In genomic region chr13:40648040-40648439, GRCh38 we compare ENCODE assay signal across 1 cellular context.
TF ChIP-seq lines count a peak whose summit lies in the region.

No MANE protein-coding gene starts in this region.

TF ChIP-seq in WTC11, 78 proteins besides CTCF, POLR2A, EP300 and RAD21 (continued from another document):
- TF ChIP-seq, protein P1, sequence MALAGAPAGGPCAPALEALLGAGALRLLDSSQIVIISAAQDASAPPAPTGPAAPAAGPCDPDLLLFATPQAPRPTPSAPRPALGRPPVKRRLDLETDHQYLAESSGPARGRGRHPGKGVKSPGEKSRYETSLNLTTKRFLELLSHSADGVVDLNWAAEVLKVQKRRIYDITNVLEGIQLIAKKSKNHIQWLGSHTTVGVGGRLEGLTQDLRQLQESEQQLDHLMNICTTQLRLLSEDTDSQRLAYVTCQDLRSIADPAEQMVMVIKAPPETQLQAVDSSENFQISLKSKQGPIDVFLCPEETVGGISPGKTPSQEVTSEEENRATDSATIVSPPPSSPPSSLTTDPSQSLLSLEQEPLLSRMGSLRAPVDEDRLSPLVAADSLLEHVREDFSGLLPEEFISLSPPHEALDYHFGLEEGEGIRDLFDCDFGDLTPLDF (CRISPR knock-in tag; IDR thresholded peaks at IDR 0.05), result no peak
- TF ChIP-seq ZNF138 (CRISPR knock-in tag; conservative IDR thresholded peaks at IDR 0.05) (no peak), TEAD4 (CRISPR knock-in tag; IDR thresholded peaks at IDR 0.05) (no peak), ATF1 (CRISPR knock-in tag; IDR thresholded peaks at IDR 0.05) (no peak), ZNF121 (CRISPR knock-in tag; IDR thresholded peaks at IDR 0.05) (no peak), JUN (CRISPR knock-in tag; IDR thresholded peaks at IDR 0.05) (no peak), FOXJ3 (CRISPR knock-in tag; IDR thresholded peaks at IDR 0.05; ENCODE audit: borderline replicate concordance) (no peak)
- TF ChIP-seq, protein P2, sequence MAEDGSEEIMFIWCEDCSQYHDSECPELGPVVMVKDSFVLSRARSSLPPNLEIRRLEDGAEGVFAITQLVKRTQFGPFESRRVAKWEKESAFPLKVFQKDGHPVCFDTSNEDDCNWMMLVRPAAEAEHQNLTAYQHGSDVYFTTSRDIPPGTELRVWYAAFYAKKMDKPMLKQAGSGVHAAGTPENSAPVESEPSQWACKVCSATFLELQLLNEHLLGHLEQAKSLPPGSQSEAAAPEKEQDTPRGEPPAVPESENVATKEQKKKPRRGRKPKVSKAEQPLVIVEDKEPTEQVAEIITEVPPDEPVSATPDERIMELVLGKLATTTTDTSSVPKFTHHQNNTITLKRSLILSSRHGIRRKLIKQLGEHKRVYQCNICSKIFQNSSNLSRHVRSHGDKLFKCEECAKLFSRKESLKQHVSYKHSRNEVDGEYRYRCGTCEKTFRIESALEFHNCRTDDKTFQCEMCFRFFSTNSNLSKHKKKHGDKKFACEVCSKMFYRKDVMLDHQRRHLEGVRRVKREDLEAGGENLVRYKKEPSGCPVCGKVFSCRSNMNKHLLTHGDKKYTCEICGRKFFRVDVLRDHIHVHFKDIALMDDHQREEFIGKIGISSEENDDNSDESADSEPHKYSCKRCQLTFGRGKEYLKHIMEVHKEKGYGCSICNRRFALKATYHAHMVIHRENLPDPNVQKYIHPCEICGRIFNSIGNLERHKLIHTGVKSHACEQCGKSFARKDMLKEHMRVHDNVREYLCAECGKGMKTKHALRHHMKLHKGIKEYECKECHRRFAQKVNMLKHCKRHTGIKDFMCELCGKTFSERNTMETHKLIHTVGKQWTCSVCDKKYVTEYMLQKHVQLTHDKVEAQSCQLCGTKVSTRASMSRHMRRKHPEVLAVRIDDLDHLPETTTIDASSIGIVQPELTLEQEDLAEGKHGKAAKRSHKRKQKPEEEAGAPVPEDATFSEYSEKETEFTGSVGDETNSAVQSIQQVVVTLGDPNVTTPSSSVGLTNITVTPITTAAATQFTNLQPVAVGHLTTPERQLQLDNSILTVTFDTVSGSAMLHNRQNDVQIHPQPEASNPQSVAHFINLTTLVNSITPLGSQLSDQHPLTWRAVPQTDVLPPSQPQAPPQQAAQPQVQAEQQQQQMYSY (CRISPR knock-in tag; IDR thresholded peaks at IDR 0.05), result no peak
